10 cellular contexts compared by ENCODE assay signal in genomic region chr10:97685395-97685958, GRCh38. TPM values are rescaled to one million over a fixed set of nuclear protein-coding genes. Genes with fewer than 3 reads are reported as not detected.
DNase-seq lines count a peak whose midpoint lies in the region; ATAC-seq, FAIRE-seq and TF ChIP-seq lines count a peak whose summit lies in the region.
"Had no signal": no experiment of that assay in that cellular context is flagged by ENCODE, and none has a peak within 500 bp of the region (broad histone marks: within the 10 kb centered on the region; RNA-seq: fewer than 3 reads in every experiment).

No MANE protein-coding gene starts in this region.

- no peaks in the 10 kb centered on the region for H3K9me3 ChIP-seq in mucosa of stomach (ENCODE audit: control insufficient read depth, low read length)

- H3K36me3 ChIP-seq in mucosa of stomach (ENCODE audit: control insufficient read depth, insufficient read depth, low read length) = no peaks in the 10 kb centered on the region

- H3K27me3 Mint-ChIP-seq in stimulated activated memory B cell treated with anti-CD40 and anti-IgM and Interleukin-4, amounts not matched to agents 10 μg/mL and 1 μg/mL and 100 μg/mL, for 72 hours = no peaks in the 10 kb centered on the region

- H3K27ac Mint-ChIP-seq in stimulated activated memory B cell treated with anti-CD40 and anti-IgM and Interleukin-4, amounts not matched to agents 10 μg/mL and 1 μg/mL and 100 μg/mL, for 72 hours = no peak overlapping the region

- no peaks in the 10 kb centered on the region for H3K9me3 Mint-ChIP-seq in stimulated activated memory B cell treated with anti-CD40 and anti-IgM and Interleukin-4, amounts not matched to agents 10 μg/mL and 1 μg/mL and 100 μg/mL, for 72 hours

- no peaks in the 10 kb centered on the region for H3K27me3 ChIP-seq in dorsolateral prefrontal cortex
- no peaks in the 10 kb centered on the region for H3K27me3 ChIP-seq in mucosa of stomach (ENCODE audit: control insufficient read depth, insufficient read depth, low read length)

- DNase-seq in AG09319 (ENCODE audit: extremely low read depth, low read depth) (no peak), HTR-8/SVneo (ENCODE audit: insufficient read length, low spot score) (peak; percentile 48), dorsolateral prefrontal cortex (no peak), inferior parietal cortex (ENCODE audit: extremely low spot score) (no peak)
- no peak for DNase-seq in stimulated activated CD4-positive, alpha-beta T cell treated with anti-CD3 and anti-CD28 coated beads, Interleukin-4, amount 100 ng/mL, for 24 hours
- DNase-seq: central memory CD4-positive, alpha-beta T cell; NCI-H2227 treated with DMSO at 0.1 percent for 48 hours had no signal

- peak; percentile 40 for TF ChIP-seq CTCF in AG09319 (IDR thresholded peaks at IDR 0.05; ENCODE audit: low read depth, low read length)
- peak in 8 of 56 donors; percentile 13 to 31 (median 21) for TF ChIP-seq CTCF in dorsolateral prefrontal cortex (IDR thresholded peaks at IDR 0.05 in 54 of 56, conservative IDR thresholded peaks at IDR 0.05 in 2 of 56; ENCODE audit: low read depth in 1 of 56, partially characterized antibody in 56 of 56)

- ATAC-seq in HG03097 (IDR thresholded peaks at IDR 0.05; ENCODE audit: low FRiP score, unreplicated experiment) = no peak
- no peak for ATAC-seq in stimulated activated memory B cell treated with anti-CD40 and anti-IgM and Interleukin-4, amounts not matched to agents 10 μg/mL and 1 μg/mL and 100 μg/mL, for 72 hours

- no peak for FAIRE-seq in HTR-8/SVneo (lab: Jason Lieb, UNC)

- intact Hi-C loops in dorsolateral prefrontal cortex (cut with DNase I) = loop anchor here (2.0 to 5.0 kb wide), 3 partner anchors 33 to 51 kb away; partner anchors contain the start of gene ZFYVE27 (in 1 of the 2)

- peak overlapping the region; percentile 91 for H3K9ac ChIP-seq in mucosa of stomach (ENCODE audit: low read length)

- peak overlapping the region in 45 of 59 donors; percentile 19 to 95 (median 90) for H3K27ac ChIP-seq in dorsolateral prefrontal cortex

- no peaks in the 10 kb centered on the region for H3K36me3 Mint-ChIP-seq in stimulated activated memory B cell treated with anti-CD40 and anti-IgM and Interleukin-4, amounts not matched to agents 10 μg/mL and 1 μg/mL and 100 μg/mL, for 72 hours

- H3K4me3 Mint-ChIP-seq in stimulated activated memory B cell treated with anti-CD40 and anti-IgM and Interleukin-4, amounts not matched to agents 10 μg/mL and 1 μg/mL and 100 μg/mL, for 72 hours = no peak overlapping the region

- H3K4me3 ChIP-seq in dorsolateral prefrontal cortex (peak overlapping the region in 56 of 59 donors; percentile 7 to 93 (median 78)), mucosa of stomach (ENCODE audit: low read length) (peak overlapping the region; percentile 80)

- peaks cover 51% of the 10 kb centered on the region for H3K4me1 ChIP-seq in mucosa of stomach (ENCODE audit: control insufficient read depth, insufficient read depth, low read length)

- H3K4me1 Mint-ChIP-seq in stimulated activated memory B cell treated with anti-CD40 and anti-IgM and Interleukin-4, amounts not matched to agents 10 μg/mL and 1 μg/mL and 100 μg/mL, for 72 hours = peaks cover 14% of the 10 kb centered on the region

RNA-seq across cellular contexts. Expression of gene AVPI1, which starts 1.6 kb away (rescaled TPM):
- 10 to 100 TPM; 15.7 to 41.1 (median 27.6) TPM for total RNA-seq in dorsolateral prefrontal cortex

RNA-seq across cellular contexts. Expression of gene MARVELD1, which starts 28.1 kb away (rescaled TPM):
- 10 to 100 TPM in 2 of 120 experiments, 1 to 10 TPM in 118; 2.5 to 12.7 (median 4.8) TPM for total RNA-seq in dorsolateral prefrontal cortex

RNA-seq across cellular contexts. Expression of gene PI4K2A, which starts 45.0 kb away (rescaled TPM):
- 10 to 100 TPM; 17.4 to 40.1 (median 31.7) TPM for total RNA-seq in dorsolateral prefrontal cortex

RNA-seq across cellular contexts. Expression of gene ZFYVE27, which starts 51.5 kb away (rescaled TPM):
- total RNA-seq in dorsolateral prefrontal cortex = 10 to 100 TPM; 47.7 to 82.7 (median 64.5) TPM

RNA-seq across cellular contexts. Expression of gene MORN4, which starts 52.2 kb away (rescaled TPM):
- 10 to 100 TPM; 13.6 to 56.9 (median 33.3) TPM for total RNA-seq in dorsolateral prefrontal cortex
